Comparison of ENCODE assay signal across 8 cellular contexts in the genomic region with DNA sequence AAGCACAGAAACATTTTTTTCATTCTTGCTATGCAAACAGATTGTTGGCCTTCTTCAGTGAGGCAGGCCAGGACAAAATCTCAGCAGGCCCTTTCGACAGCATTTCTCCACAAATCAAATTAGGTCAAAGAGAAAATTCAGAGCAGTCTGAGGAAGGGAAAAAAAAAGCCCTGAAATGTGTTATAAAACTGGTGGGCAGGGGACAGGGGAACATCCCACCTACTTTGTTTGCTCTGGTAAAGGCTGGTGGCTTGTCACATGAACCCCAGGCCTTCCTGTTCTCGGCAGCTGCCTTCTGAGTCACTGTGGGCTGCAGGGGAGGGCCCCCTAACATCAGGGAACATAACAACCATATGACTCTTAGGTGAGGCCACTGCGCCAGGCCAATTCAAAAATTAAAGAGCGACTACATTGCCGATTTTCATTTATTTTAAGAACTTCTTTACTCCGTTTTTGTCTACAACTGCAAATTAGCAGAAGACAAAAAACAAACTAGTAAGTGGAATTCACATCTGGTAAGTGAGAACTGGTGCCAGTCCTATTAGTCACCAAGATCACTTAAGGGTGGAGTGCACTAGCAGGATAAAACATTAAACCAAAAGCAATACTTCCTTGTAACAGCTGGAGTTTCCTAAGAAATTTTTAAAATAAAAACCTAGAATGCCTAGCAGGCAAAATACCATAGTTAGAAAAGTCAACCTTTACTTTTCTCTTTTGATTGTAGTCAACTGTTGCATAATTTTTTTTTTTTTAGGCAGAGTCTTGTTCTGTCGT. TPM values are rescaled to one million over a fixed set of nuclear protein-coding genes. Genes with fewer than 3 reads are reported as not detected.
DNase-seq lines count a peak whose midpoint lies in the region; ATAC-seq and TF ChIP-seq lines count a peak whose summit lies in the region.

No MANE protein-coding gene starts in this region.

- DNase-seq in activated gamma-delta T cell treated with Interleukin-2 at 50 U/mL for 16 hours (peak; percentile 84), activated gamma-delta T cell (lab: John Stamatoyannopoulos, UW) (no peak), SK-N-SH (peak; percentile 36), cardiac muscle cell (ENCODE audit: low read depth in 1 of 2, low spot score in 1 of 2) (peak in 1 of 2 donors; percentile 84)
- DNase-seq in activated naive CD8-positive, alpha-beta T cell treated with anti-CD3 and anti-CD28 coated beads for 36 hours, result peak; percentile 83

- peak overlapping the region; percentile 26 for H3K4me2 ChIP-seq in SK-N-SH

- no peak for TF ChIP-seq RAD21 in SK-N-SH (IDR thresholded peaks at IDR 0.05; ENCODE audit: low read length)

- POLR2A ChIA-PET in SK-N-SH (lab: Yijun Ruan, JAX), result no interaction called here

- H2AFZ ChIP-seq in SK-N-SH (ENCODE audit: low read depth), result peak overlapping the region; percentile 85

- no peaks in the 10 kb centered on the region for H4K20me1 ChIP-seq in SK-N-SH (ENCODE audit: insufficient read depth)

- H3K4me3 Mint-ChIP-seq in activated naive CD8-positive, alpha-beta T cell treated with anti-CD3 and anti-CD28 coated beads for 36 hours, result peak overlapping the region; percentile 67

- H3K36me3 ChIP-seq in SK-N-SH (replicated peaks in 1 of 2; ENCODE audit: control insufficient read depth in 1 of 2, insufficient read depth in 2 of 2, low read length in 1 of 2), result no peaks in the 10 kb centered on the region
- H3K36me3 ChIP-seq in cardiac muscle cell, result no peaks in the 10 kb centered on the region
- H3K36me3 ChIP-seq in rectal smooth muscle tissue (ENCODE audit: control insufficient read depth, insufficient read depth, low read length), result no peaks in the 10 kb centered on the region
- no peaks in the 10 kb centered on the region for H3K36me3 ChIP-seq in urinary bladder (ENCODE audit: insufficient read depth)

- H3F3A ChIP-seq in SK-N-SH (replicated peaks; ENCODE audit: insufficient read depth), result peaks cover 15% of the 10 kb centered on the region

- H3K9me3 Mint-ChIP-seq in activated naive CD8-positive, alpha-beta T cell treated with anti-CD3 and anti-CD28 coated beads for 36 hours, result no peaks in the 10 kb centered on the region

- H3K79me2 ChIP-seq in SK-N-SH (ENCODE audit: insufficient read depth), result no peaks in the 10 kb centered on the region

- peak; percentile 98 for ATAC-seq in HG03139 (IDR thresholded peaks at IDR 0.05; ENCODE audit: unreplicated experiment)

- H3K9me2 ChIP-seq in SK-N-SH, result no peaks in the 10 kb centered on the region

- peak overlapping the region; percentile 53 to 90 for H3K27ac ChIP-seq in SK-N-SH (ENCODE audit: low read depth in 2 of 2, low read length in 1 of 2)
- H3K27ac ChIP-seq in cardiac muscle cell, result peak overlapping the region; percentile 91
- peak overlapping the region; percentile 88 for H3K27ac ChIP-seq in rectal smooth muscle tissue (ENCODE audit: low read depth, low read length)
- H3K27ac ChIP-seq in urinary bladder (ENCODE audit: low read depth), result peak overlapping the region; percentile 89

- no peaks in the 10 kb centered on the region for H3K36me3 Mint-ChIP-seq in activated naive CD8-positive, alpha-beta T cell treated with anti-CD3 and anti-CD28 coated beads for 36 hours

- H3K4me3 ChIP-seq in SK-N-SH (ENCODE audit: low read depth in 2 of 2, low read length in 1 of 2) (no peak overlapping the region; a peak in 1 of 4 replicates), cardiac muscle cell (no peak overlapping the region), rectal smooth muscle tissue (ENCODE audit: low read length) (no peak overlapping the region), urinary bladder (ENCODE audit: low read depth, low read length) (no peak overlapping the region)

- H3K9me3 ChIP-seq in SK-N-SH (no peaks in the 10 kb centered on the region), cardiac muscle cell (ENCODE audit: low read depth) (no peaks in the 10 kb centered on the region)

- H3K4me1 ChIP-seq in SK-N-SH (ENCODE audit: control insufficient read depth in 1 of 2, insufficient read depth in 2 of 2, low read depth in 1 of 2, low read length in 1 of 2) (peaks cover 2 to 5% of the 10 kb centered on the region in 2 experiments; a peak in 1 of 4 replicates), cardiac muscle cell (ENCODE audit: low read depth) (peaks cover 13% of the 10 kb centered on the region), rectal smooth muscle tissue (ENCODE audit: control insufficient read depth, insufficient read depth, low read length) (peaks cover 12% of the 10 kb centered on the region), urinary bladder (ENCODE audit: insufficient read depth) (no peaks in the 10 kb centered on the region)

- peak overlapping the region; percentile 92 for H3K27ac Mint-ChIP-seq in activated naive CD8-positive, alpha-beta T cell treated with anti-CD3 and anti-CD28 coated beads for 36 hours

- H3K4me1 Mint-ChIP-seq in activated naive CD8-positive, alpha-beta T cell treated with anti-CD3 and anti-CD28 coated beads for 36 hours, result peaks cover 22% of the 10 kb centered on the region

- H3K9ac ChIP-seq in SK-N-SH (peak overlapping the region; percentile 64), rectal smooth muscle tissue (ENCODE audit: low read length) (no peak overlapping the region)

- H3K27me3 ChIP-seq in SK-N-SH (ENCODE audit: insufficient read depth) (no peaks in the 10 kb centered on the region), cardiac muscle cell (no peaks in the 10 kb centered on the region), rectal smooth muscle tissue (ENCODE audit: control insufficient read depth, insufficient read depth, low read length) (no peaks in the 10 kb centered on the region)

- TF ChIP-seq CTCF in SK-N-SH (IDR thresholded peaks at IDR 0.05) (no peak), cardiac muscle cell (IDR thresholded peaks at IDR 0.05; ENCODE audit: low read depth, low read length) (no peak)

- 19% methylated on average over 7 of the region's 7 CpGs for WGBS in SK-N-SH (ENCODE audit: low lambda C conversion rate)
- WGBS in urinary bladder, result 13% methylated on average over 7 of the region's 7 CpGs

- CTCF ChIA-PET in SK-N-SH (lab: Yijun Ruan, JAX), result interaction anchor here (1.1 to 3.1 kb wide), 2 partner anchors 10 to 23 kb away, joined by 3 to 17 read pairs; no protein-coding TSS in a partner anchor

- no peaks in the 10 kb centered on the region for H3K27me3 Mint-ChIP-seq in activated naive CD8-positive, alpha-beta T cell treated with anti-CD3 and anti-CD28 coated beads for 36 hours

- TF ChIP-seq EP300 in SK-N-SH (IDR thresholded peaks at IDR 0.05; ENCODE audit: borderline replicate concordance in 1 of 2, low read depth in 1 of 2, low read length in 1 of 2), result no peak

TF ChIP-seq in SK-N-SH, 30 proteins besides CTCF, POLR2A, EP300 and RAD21 (continues in another document):
- TF ChIP-seq POLR2AphosphoS5 (IDR thresholded peaks at IDR 0.05; ENCODE audit: low read depth, low read length) (no peak), USF2 (IDR thresholded peaks at IDR 0.05; ENCODE audit: borderline replicate concordance, low read depth, low read length) (no peak), NRF1 (IDR thresholded peaks at IDR 0.05; ENCODE audit: low read depth, low read length) (no peak), TAF1 (IDR thresholded peaks at IDR 0.05; ENCODE audit: borderline replicate concordance, low read depth, low read length) (no peak), REST (IDR thresholded peaks at IDR 0.05; ENCODE audit: low read depth, low read length) (no peak)

RNA-seq across cellular contexts. Expression of gene DENND4C, which starts 46.2 kb away (rescaled TPM):
- 7.5 and 11.2 TPM in 2 replicates for polyA plus RNA-seq in SK-N-SH (2012; rRNA removed)
- 10.1 and 10.9 TPM in 2 replicates for polyA plus RNA-seq in SK-N-SH (2012; cell fraction: cytosol; rRNA removed)
- 8.0 and 17.5 TPM in 2 replicates for polyA plus RNA-seq in SK-N-SH (2012; cell fraction: nucleus; rRNA removed)
- total RNA-seq in activated naive CD8-positive, alpha-beta T cell treated with anti-CD3 and anti-CD28 coated beads for 36 hours, result 10 to 100 TPM; 12.8 to 15.1 TPM
- 35.6 and 51.0 TPM in 2 replicates for total RNA-seq in cardiac muscle cell
- polyA plus RNA-seq in cardiac muscle cell, result 19.3 and 21.8 TPM in 2 replicates
- total RNA-seq in urinary bladder, result 196 TPM
- polyA plus RNA-seq in urinary bladder, result 27.7 TPM

RNA-seq across cellular contexts. Expression of gene PLIN2, which starts 57.0 kb away (rescaled TPM):
- polyA plus RNA-seq in SK-N-SH (2012; rRNA removed) (63.4 and 73.8 TPM in 2 replicates), cardiac muscle cell (42.0 and 91.1 TPM in 2 replicates), urinary bladder (118 TPM)
- polyA plus RNA-seq in SK-N-SH (2012; cell fraction: cytosol; rRNA removed), result 61.6 and 71.9 TPM in 2 replicates
- polyA plus RNA-seq in SK-N-SH (2012; cell fraction: nucleus; rRNA removed), result 43.0 and 48.4 TPM in 2 replicates
- total RNA-seq in activated naive CD8-positive, alpha-beta T cell treated with anti-CD3 and anti-CD28 coated beads for 36 hours, result 10 to 100 TPM; 82.9 to 84.4 TPM
- total RNA-seq in cardiac muscle cell (33.6 and 55.7 TPM in 2 replicates), urinary bladder (73.6 TPM)
